In the genomic region with DNA sequence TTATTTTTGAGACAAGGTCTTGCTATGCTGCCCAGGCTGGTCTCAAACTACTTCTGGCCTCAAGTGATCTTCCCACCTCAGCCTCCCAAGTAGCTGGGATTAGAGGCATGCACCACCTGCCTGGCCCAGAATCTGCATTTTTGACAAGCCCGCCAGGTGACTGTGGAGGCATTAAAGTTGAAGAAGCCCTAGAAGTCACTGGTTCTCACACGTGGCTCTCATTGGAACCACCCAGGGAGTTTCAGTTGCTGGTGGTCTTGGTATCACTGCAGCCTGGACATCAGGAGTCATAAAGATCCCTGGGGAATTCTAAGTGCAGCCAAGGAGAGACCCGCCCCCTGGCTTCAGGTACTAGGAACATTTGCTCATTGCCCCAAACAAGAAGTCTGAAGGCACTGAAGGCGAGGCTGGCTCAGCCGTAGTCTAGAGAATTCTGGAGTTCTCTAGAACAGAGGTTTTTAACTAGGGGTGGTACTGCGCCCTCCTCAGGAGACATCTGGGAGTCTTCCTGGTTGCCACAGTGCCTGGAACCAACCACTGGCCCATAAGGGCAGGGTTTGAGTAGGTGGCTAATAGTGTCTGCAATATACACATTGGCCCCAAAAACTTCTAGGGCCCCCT, we compare ENCODE assay signal across 2 cellular contexts.
TF ChIP-seq lines count a peak whose summit lies in the region.

No MANE protein-coding gene starts in this region.

TF ChIP-seq in SK-N-SH treated with all-trans-retinoic acid at 6 μM for 48 hours, 23 proteins besides CTCF, POLR2A, EP300 and RAD21 (continued from another document):
- no peak for TF ChIP-seq CREB5 (CRISPR knock-in tag; IDR thresholded peaks at IDR 0.05; ENCODE audit: low read depth)
- TF ChIP-seq PATZ1 (CRISPR knock-in tag; IDR thresholded peaks at IDR 0.05; ENCODE audit: borderline replicate concordance) = no peak
- TF ChIP-seq, protein P1, sequence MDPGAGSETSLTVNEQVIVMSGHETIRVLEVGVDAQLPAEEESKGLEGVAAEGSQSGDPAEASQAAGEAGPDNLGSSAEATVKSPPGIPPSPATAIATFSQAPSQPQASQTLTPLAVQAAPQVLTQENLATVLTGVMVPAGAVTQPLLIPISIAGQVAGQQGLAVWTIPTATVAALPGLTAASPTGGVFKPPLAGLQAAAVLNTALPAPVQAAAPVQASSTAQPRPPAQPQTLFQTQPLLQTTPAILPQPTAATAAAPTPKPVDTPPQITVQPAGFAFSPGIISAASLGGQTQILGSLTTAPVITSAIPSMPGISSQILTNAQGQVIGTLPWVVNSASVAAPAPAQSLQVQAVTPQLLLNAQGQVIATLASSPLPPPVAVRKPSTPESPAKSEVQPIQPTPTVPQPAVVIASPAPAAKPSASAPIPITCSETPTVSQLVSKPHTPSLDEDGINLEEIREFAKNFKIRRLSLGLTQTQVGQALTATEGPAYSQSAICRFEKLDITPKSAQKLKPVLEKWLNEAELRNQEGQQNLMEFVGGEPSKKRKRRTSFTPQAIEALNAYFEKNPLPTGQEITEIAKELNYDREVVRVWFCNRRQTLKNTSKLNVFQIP (CRISPR knock-in tag; IDR thresholded peaks at IDR 0.05; ENCODE audit: borderline replicate concordance, low read depth) = no peak

TF ChIP-seq in SK-N-SH, 30 proteins besides CTCF, POLR2A, EP300 and RAD21 (continued from another document):
- TF ChIP-seq FOXM1 (IDR thresholded peaks at IDR 0.05; ENCODE audit: low read depth) (no peak), TAF1 (IDR thresholded peaks at IDR 0.05; ENCODE audit: borderline replicate concordance, low read depth, low read length) (no peak), MXI1 (IDR thresholded peaks at IDR 0.05; ENCODE audit: low read depth, low read length) (no peak), SIN3A (IDR thresholded peaks at IDR 0.05; ENCODE audit: borderline replicate concordance, low read depth, low read length) (no peak), NRF1 (IDR thresholded peaks at IDR 0.05; ENCODE audit: low read depth, low read length) (no peak), TEAD4 (IDR thresholded peaks at IDR 0.05; ENCODE audit: borderline replicate concordance, insufficient read depth) (no peak), EZH2phosphoT487 (IDR thresholded peaks at IDR 0.05; ENCODE audit: borderline replicate concordance, low read depth) (no peak)
- TF ChIP-seq, protein P2, sequence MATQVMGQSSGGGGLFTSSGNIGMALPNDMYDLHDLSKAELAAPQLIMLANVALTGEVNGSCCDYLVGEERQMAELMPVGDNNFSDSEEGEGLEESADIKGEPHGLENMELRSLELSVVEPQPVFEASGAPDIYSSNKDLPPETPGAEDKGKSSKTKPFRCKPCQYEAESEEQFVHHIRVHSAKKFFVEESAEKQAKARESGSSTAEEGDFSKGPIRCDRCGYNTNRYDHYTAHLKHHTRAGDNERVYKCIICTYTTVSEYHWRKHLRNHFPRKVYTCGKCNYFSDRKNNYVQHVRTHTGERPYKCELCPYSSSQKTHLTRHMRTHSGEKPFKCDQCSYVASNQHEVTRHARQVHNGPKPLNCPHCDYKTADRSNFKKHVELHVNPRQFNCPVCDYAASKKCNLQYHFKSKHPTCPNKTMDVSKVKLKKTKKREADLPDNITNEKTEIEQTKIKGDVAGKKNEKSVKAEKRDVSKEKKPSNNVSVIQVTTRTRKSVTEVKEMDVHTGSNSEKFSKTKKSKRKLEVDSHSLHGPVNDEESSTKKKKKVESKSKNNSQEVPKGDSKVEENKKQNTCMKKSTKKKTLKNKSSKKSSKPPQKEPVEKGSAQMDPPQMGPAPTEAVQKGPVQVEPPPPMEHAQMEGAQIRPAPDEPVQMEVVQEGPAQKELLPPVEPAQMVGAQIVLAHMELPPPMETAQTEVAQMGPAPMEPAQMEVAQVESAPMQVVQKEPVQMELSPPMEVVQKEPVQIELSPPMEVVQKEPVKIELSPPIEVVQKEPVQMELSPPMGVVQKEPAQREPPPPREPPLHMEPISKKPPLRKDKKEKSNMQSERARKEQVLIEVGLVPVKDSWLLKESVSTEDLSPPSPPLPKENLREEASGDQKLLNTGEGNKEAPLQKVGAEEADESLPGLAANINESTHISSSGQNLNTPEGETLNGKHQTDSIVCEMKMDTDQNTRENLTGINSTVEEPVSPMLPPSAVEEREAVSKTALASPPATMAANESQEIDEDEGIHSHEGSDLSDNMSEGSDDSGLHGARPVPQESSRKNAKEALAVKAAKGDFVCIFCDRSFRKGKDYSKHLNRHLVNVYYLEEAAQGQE (IDR thresholded peaks at IDR 0.05; ENCODE audit: low read depth, low read length) = no peak
